34 cellular contexts compared by ENCODE assay signal in genomic region chr11:68279676-68280075, GRCh38.
"Had no signal": no experiment of that assay in that cellular context is flagged by ENCODE, and none has a peak within 500 bp of the region (broad histone marks: within the 10 kb centered on the region; RNA-seq: fewer than 3 reads in every experiment).

No MANE protein-coding gene starts in this region.

- H3K4me1 ChIP-seq: ascending aorta had no signal

- H3K27ac Mint-ChIP-seq: activated CD4-positive, alpha-beta memory T cell treated with anti-CD3 and anti-CD28 coated beads, Interleukin-2, amount 10 ng/mL, durations not matched to agents 7 days and 5 days; activated naive CD8-positive, alpha-beta T cell; activated T-cell treated with anti-CD3 and anti-CD28 coated beads, Interleukin-2, amount 50 U/mL, for 24 hours; activated T-helper 2 cell treated with anti-CD3 and anti-CD28 coated beads, Interferon-gamma antibody, Interleukin-2, Interleukin-4, amounts not matched to agents 10 μg/mL and 5 μg/mL and 100 μg/mL, durations not matched to agents 14 hours and 24 hours and 36 hours had no signal

- H3K36me3 ChIP-seq: ascending aorta had no signal

- H3K4me2 ChIP-seq: PC-9 had no signal

- H2AFZ ChIP-seq: PC-9 had no signal

- H3K4me3 Mint-ChIP-seq: activated CD4-positive, alpha-beta memory T cell treated with anti-CD3 and anti-CD28 coated beads, Interleukin-2, amount 10 ng/mL, durations not matched to agents 7 days and 5 days; activated naive CD8-positive, alpha-beta T cell; activated T-cell treated with anti-CD3 and anti-CD28 coated beads, Interleukin-2, amount 50 U/mL, for 24 hours had no signal

- H3K27ac ChIP-seq: ascending aorta, PC-9, RWPE1, VCaP had no signal

- H3K27me3 ChIP-seq: ascending aorta had no signal

- H3K9me3 ChIP-seq: ascending aorta had no signal

- H3K4me3 ChIP-seq: ascending aorta, PC-9 had no signal

- DNase-seq: activated CD4-positive, alpha-beta memory T cell treated with anti-CD3 and anti-CD28 coated beads, Interleukin-2, amount 10 ng/mL, durations not matched to agents 7 days and 5 days; activated CD4-positive, alpha-beta T cell treated with anti-CD3 and anti-CD28 coated beads for 1 hour; activated CD4-positive, alpha-beta T cell treated with anti-CD3 and anti-CD28 coated beads for 48 hours; activated CD4-positive, CD25-positive, alpha-beta regulatory T cell; activated gamma-delta T cell; activated naive CD4-positive, alpha-beta T cell treated with Interleukin-2 at 50 U/mL for 16 hours; activated T-cell treated with anti-CD3 and anti-CD28 coated beads, Interleukin-2, amount 50 U/mL, for 24 hours; amygdala; cerebellar nuclear complex; Kasumi-1; KG1; MM.1S; MV-4-11; NCI-H1092; NCI-H146; NCI-H187; NCI-H2029 treated with DMSO at 0.1 percent for 48 hours; NCI-H2107; NCI-H2171; NCI-H510A; NCI-H526; NCI-H748 treated with DMSO at 0.1 percent for 48 hours; NK-92 treated with Interleukin-12 subunit alpha and Interleukin-12 subunit beta, amount 100 ng/mL, for 24 hours; PC-9; Right ventricle myocardium superior; SW 1271; T-helper 1 cell; T-helper 2 cell; T-helper 9 cell had no signal
